Comparison of ENCODE assay signal across 1 cellular context in the genomic region with DNA sequence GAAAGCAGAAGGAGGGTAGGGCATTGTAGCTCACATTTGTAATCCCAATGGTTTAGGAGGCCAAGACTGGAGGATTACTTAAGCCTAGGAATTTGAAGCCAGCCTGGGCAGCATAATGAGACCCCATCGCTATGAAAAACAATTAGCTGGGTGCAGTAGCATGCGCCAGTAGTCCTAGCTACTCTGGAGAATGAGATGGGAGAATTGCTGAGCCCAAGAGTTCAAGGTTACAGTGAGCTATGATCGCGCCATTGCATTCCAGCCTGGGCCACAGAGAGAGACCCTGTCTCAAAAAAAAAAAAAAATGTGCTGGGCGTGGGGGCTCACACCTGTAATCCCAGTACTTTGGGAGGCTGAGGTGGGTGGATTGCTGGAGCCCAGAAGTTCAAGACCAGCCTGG.
TF ChIP-seq lines count a peak whose summit lies in the region.

No MANE protein-coding gene starts in this region.

TF ChIP-seq in HepG2, 621 proteins besides CTCF, POLR2A, EP300 and RAD21 (continued from another document):
- TF ChIP-seq, protein P1, sequence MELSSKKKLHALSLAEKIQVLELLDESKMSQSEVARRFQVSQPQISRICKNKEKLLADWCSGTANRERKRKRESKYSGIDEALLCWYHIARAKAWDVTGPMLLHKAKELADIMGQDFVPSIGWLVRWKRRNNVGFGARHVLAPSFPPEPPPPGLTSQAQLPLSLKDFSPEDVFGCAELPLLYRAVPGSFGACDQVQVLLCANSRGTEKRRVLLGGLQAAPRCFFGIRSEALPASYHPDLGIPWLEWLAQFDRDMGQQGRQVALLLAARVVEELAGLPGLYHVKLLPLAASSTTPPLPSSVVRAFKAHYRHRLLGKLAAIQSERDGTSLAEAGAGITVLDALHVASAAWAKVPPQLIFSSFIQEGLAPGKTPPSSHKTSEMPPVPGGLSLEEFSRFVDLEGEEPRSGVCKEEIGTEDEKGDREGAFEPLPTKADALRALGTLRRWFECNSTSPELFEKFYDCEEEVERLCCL (CRISPR knock-in tag; IDR thresholded peaks at IDR 0.05; ENCODE audit: borderline replicate concordance), result no peak
- TF ChIP-seq AHR (CRISPR knock-in tag; IDR thresholded peaks at IDR 0.05) (no peak), ZNF17 (CRISPR knock-in tag; IDR thresholded peaks at IDR 0.05) (no peak), ZNF335 (CRISPR knock-in tag; IDR thresholded peaks at IDR 0.05) (no peak), HDAC1 (CRISPR knock-in tag; IDR thresholded peaks at IDR 0.05) (peak; percentile 11; the same call in 1 of the 2 replicates), PHF21A (CRISPR knock-in tag; IDR thresholded peaks at IDR 0.05) (0 out of 2 replicates have a peak, but pooled peaks have one; percentile 21), ZNF510 (CRISPR knock-in tag; IDR thresholded peaks at IDR 0.05; ENCODE audit: low read depth) (no peak), SAP130 (CRISPR knock-in tag; IDR thresholded peaks at IDR 0.05; ENCODE audit: low read depth) (no peak), GATAD2A (CRISPR knock-in tag; IDR thresholded peaks at IDR 0.05) (no peak; the same call in 1 of the 2 replicates), ZNF180 (CRISPR knock-in tag; IDR thresholded peaks at IDR 0.05; ENCODE audit: borderline replicate concordance, low read depth) (no peak), KDM2A (CRISPR knock-in tag; IDR thresholded peaks at IDR 0.05; ENCODE audit: borderline replicate concordance, low read depth) (no peak), SIN3B (IDR thresholded peaks at IDR 0.05; ENCODE audit: low read length) (no peak), ATM (IDR thresholded peaks at IDR 0.05; ENCODE audit: borderline replicate concordance) (no peak), HNF4A (CRISPR knock-in tag; IDR thresholded peaks at IDR 0.05) (peak; percentile 57), MEIS2 (CRISPR knock-in tag; IDR thresholded peaks at IDR 0.05) (no peak), PAF1 (CRISPR knock-in tag; IDR thresholded peaks at IDR 0.05) (no peak), ZNF253 (CRISPR knock-in tag; IDR thresholded peaks at IDR 0.05; ENCODE audit: borderline replicate concordance) (no peak), RARG (CRISPR knock-in tag; IDR thresholded peaks at IDR 0.05; ENCODE audit: low read depth) (no peak), HMG20B (CRISPR knock-in tag; conservative IDR thresholded peaks at IDR 0.05) (no peak), HNRNPUL1 (IDR thresholded peaks at IDR 0.05; ENCODE audit: low read depth, low read length) (no peak), ZNF563 (CRISPR knock-in tag; IDR thresholded peaks at IDR 0.05) (no peak), SNRNP70 (IDR thresholded peaks at IDR 0.05; ENCODE audit: low read depth, low read length) (no peak), JUN (CRISPR knock-in tag; IDR thresholded peaks at IDR 0.05) (no peak), SMAD1 (CRISPR knock-in tag; IDR thresholded peaks at IDR 0.05; ENCODE audit: borderline replicate concordance, low read depth) (no peak)
- TF ChIP-seq, protein P2, sequence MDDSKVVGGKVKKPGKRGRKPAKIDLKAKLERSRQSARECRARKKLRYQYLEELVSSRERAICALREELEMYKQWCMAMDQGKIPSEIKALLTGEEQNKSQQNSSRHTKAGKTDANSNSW (CRISPR knock-in tag; IDR thresholded peaks at IDR 0.05; ENCODE audit: borderline replicate concordance), result no peak
- TF ChIP-seq, protein P3, sequence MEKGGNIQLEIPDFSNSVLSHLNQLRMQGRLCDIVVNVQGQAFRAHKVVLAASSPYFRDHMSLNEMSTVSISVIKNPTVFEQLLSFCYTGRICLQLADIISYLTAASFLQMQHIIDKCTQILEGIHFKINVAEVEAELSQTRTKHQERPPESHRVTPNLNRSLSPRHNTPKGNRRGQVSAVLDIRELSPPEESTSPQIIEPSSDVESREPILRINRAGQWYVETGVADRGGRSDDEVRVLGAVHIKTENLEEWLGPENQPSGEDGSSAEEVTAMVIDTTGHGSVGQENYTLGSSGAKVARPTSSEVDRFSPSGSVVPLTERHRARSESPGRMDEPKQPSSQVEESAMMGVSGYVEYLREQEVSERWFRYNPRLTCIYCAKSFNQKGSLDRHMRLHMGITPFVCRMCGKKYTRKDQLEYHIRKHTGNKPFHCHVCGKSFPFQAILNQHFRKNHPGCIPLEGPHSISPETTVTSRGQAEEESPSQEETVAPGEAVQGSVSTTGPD (CRISPR knock-in tag; IDR thresholded peaks at IDR 0.05), result no peak
- TF ChIP-seq, protein P4, sequence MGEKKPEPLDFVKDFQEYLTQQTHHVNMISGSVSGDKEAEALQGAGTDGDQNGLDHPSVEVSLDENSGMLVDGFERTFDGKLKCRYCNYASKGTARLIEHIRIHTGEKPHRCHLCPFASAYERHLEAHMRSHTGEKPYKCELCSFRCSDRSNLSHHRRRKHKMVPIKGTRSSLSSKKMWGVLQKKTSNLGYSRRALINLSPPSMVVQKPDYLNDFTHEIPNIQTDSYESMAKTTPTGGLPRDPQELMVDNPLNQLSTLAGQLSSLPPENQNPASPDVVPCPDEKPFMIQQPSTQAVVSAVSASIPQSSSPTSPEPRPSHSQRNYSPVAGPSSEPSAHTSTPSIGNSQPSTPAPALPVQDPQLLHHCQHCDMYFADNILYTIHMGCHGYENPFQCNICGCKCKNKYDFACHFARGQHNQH (CRISPR knock-in tag; IDR thresholded peaks at IDR 0.05), result 0 out of 2 replicates have a peak, but pooled peaks have one; percentile 8
- TF ChIP-seq, protein P5, sequence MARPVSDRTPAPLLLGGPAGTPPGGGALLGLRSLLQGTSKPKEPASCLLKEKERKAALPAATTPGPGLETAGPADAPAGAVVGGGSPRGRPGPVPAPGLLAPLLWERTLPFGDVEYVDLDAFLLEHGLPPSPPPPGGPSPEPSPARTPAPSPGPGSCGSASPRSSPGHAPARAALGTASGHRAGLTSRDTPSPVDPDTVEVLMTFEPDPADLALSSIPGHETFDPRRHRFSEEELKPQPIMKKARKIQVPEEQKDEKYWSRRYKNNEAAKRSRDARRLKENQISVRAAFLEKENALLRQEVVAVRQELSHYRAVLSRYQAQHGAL (CRISPR knock-in tag; IDR thresholded peaks at IDR 0.05; ENCODE audit: not compliant biosample characterization), result no peak
- TF ChIP-seq, protein P6, sequence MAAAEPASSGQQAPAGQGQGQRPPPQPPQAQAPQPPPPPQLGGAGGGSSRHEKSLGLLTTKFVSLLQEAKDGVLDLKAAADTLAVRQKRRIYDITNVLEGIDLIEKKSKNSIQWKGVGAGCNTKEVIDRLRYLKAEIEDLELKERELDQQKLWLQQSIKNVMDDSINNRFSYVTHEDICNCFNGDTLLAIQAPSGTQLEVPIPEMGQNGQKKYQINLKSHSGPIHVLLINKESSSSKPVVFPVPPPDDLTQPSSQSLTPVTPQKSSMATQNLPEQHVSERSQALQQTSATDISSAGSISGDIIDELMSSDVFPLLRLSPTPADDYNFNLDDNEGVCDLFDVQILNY (CRISPR knock-in tag; conservative IDR thresholded peaks at IDR 0.05), result no peak
- TF ChIP-seq, protein P7, sequence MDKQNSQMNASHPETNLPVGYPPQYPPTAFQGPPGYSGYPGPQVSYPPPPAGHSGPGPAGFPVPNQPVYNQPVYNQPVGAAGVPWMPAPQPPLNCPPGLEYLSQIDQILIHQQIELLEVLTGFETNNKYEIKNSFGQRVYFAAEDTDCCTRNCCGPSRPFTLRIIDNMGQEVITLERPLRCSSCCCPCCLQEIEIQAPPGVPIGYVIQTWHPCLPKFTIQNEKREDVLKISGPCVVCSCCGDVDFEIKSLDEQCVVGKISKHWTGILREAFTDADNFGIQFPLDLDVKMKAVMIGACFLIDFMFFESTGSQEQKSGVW (CRISPR knock-in tag; IDR thresholded peaks at IDR 0.05; ENCODE audit: borderline replicate concordance), result no peak
